In the genomic region with DNA sequence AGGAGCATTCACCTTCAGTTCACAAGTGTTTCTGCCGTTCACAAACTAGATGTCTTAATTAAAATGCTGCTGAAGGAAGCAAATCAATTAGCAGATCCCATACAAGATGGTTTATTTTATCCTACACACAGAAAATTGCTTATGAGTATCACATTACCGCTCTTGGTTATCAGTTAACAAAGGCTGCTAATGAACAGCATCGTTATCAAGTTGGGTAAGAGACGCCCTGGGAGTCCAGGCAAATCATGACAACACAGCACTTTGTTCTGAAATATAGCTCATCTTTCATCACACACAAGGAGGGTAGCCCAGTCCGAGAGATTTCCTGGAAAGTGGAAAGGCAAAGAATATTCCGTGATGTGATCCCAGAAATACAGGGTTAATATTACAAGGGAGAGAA, we compare ENCODE assay signal across 23 cellular contexts. TPM values are rescaled to one million over a fixed set of nuclear protein-coding genes. Genes with fewer than 3 reads are reported as not detected.
"Had no signal": no experiment of that assay in that cellular context is flagged by ENCODE, and none has a peak within 500 bp of the region (broad histone marks: within the 10 kb centered on the region; RNA-seq: fewer than 3 reads in every experiment).

No MANE protein-coding gene starts in this region.

- H3K9me3 Mint-ChIP-seq: IgD-negative memory B cell had no signal

- FAIRE-seq: HepG2 had no signal

- H3K4me3 Mint-ChIP-seq: IgD-negative memory B cell had no signal

- H3K27me3 ChIP-seq: SJCRH30 had no signal

- H3K27ac Mint-ChIP-seq: IgD-negative memory B cell had no signal

- H3K36me3 ChIP-seq: SJCRH30 had no signal

- ATAC-seq: HepG2, SK-N-SH treated with all-trans-retinoic acid at 6 μM for 48 hours had no signal

- H3K9me3 ChIP-seq: SJCRH30 had no signal

- H3K27ac ChIP-seq: SJCRH30 had no signal

- H3K4me3 ChIP-seq: SJCRH30 had no signal

- DNase-seq: KBM-7, NCI-H1092, NCI-H1105 treated with DMSO at 0.1 percent for 48 hours, NCI-H1417 treated with DMSO at 0.1 percent for 48 hours, NCI-H1694, NCI-H187 treated with DMSO at 0.1 percent for 48 hours, NCI-H2029 treated with DMSO at 0.1 percent for 48 hours, NCI-H2171 treated with DMSO at 0.1 percent for 48 hours, NCI-H345, NCI-H446 treated with DMSO at 0.1 percent for 48 hours, NCI-H510A treated with DMSO at 0.1 percent for 48 hours, NCI-H526, NCI-H774, Right ventricle myocardium superior, RPMI8226, SJCRH30, T-helper 1 cell had no signal

RNA-seq across cellular contexts. Expression of a gene that starts 20.8 kb away (rescaled TPM):
- total RNA-seq: HepG2, HT1080, LHCN-M2, MCF 10A, Right ventricle myocardium superior, SJCRH30 had no signal
- polyA plus RNA-seq: HepG2, IgD-negative memory B cell had no signal

RNA-seq across cellular contexts. Expression of a gene that starts 33.5 kb away (rescaled TPM):
- total RNA-seq: HepG2, HT1080, LHCN-M2, MCF 10A had no signal
- polyA plus RNA-seq: HepG2 had no signal

RNA-seq across cellular contexts. Expression of a gene that starts 39.3 kb away (rescaled TPM):
- total RNA-seq: HepG2, MCF 10A had no signal
- polyA plus RNA-seq: HepG2, IgD-negative memory B cell had no signal
